In the genomic region with DNA sequence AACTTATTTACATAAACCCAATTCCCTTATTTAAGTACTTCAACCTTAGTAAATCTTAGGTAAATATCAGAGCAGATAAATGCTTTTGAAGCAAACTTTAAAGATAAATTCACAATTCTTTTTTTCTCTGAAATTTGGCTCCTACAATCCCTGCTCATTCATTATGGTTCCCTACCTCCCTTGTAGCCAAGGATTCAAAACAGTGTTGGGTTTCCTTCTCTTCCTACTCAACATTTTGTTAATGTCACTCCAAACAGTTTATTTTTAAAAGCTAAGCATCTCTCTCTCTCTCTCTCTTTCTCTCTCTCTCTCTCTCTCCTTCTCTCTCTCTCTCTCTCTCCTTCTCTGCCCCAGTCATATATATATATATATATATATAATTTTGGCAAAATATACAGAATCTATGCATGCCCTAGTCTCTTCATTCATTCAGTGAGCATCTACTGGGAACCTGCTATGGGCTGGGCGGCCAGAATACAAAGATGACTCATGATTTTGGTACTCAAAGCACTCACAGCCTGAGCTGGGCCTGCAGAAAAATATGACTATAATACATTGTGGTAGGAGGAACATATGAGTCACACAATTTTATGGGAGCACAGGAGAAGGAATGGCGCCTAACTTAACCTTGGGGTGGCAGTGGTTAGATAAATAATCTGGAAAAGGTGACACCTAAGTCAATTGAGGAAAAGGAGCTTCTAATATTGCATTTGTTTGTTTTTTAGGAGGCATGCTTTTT, we compare ENCODE assay signal across 9 cellular contexts.
DNase-seq lines count a peak whose midpoint lies in the region; ATAC-seq and TF ChIP-seq lines count a peak whose summit lies in the region.
"Had no signal": no experiment of that assay in that cellular context is flagged by ENCODE, and none has a peak within 500 bp of the region (broad histone marks: within the 10 kb centered on the region; RNA-seq: fewer than 3 reads in every experiment).

No MANE protein-coding gene starts in this region.

- H2BK5ac ChIP-seq in mesenchymal stem cell (ENCODE audit: low read depth, low read length, poor library complexity, severe bottlenecking): no peak overlapping the region

- ATAC-seq in HG03095 (IDR thresholded peaks at IDR 0.05; ENCODE audit: unreplicated experiment): no peak

- H2AFZ ChIP-seq in mesenchymal stem cell (ENCODE audit: low read depth, low read length): no peak overlapping the region

- H2BK12ac ChIP-seq in mesenchymal stem cell (ENCODE audit: low read length in 2 of 2): no peak overlapping the region

- no peaks in the 10 kb centered on the region for H3K79me1 ChIP-seq in mesenchymal stem cell (replicated peaks; ENCODE audit: low read length, poor library complexity, severe bottlenecking)

- H3K4me1 Mint-ChIP-seq in progenitor cell of endocrine pancreas (ENCODE audit: low read depth): no peaks in the 10 kb centered on the region

- TF ChIP-seq CTCF in brain microvascular endothelial cell (IDR thresholded peaks at IDR 0.05; ENCODE audit: low read depth, low read length, missing control alignments) (no peak), progenitor cell of endocrine pancreas (IDR thresholded peaks at IDR 0.05; ENCODE audit: unreplicated experiment) (no peak)

- H3K4me3 Mint-ChIP-seq in progenitor cell of endocrine pancreas (ENCODE audit: low read depth): no peak overlapping the region

- no peaks in the 10 kb centered on the region for H3K27me3 ChIP-seq in brain microvascular endothelial cell (replicated peaks)
- H3K27me3 ChIP-seq in mesenchymal stem cell (ENCODE audit: control insufficient read depth in 1 of 2, insufficient read depth in 1 of 2, low read length in 2 of 2): peaks cover 0 to 31% of the 10 kb centered on the region in 2 experiments

- H3K4ac ChIP-seq in mesenchymal stem cell (ENCODE audit: low read depth in 1 of 2, low read length in 2 of 2): no peak overlapping the region

- H2AK5ac ChIP-seq in mesenchymal stem cell (ENCODE audit: low read length, severe bottlenecking): no peak overlapping the region

- H3K27me3 Mint-ChIP-seq in progenitor cell of endocrine pancreas: no peaks in the 10 kb centered on the region

- H4K91ac ChIP-seq in mesenchymal stem cell (ENCODE audit: low read length): no peak overlapping the region

- no peaks in the 10 kb centered on the region for H3K36me3 ChIP-seq in brain microvascular endothelial cell (replicated peaks)
- H3K36me3 ChIP-seq in mesenchymal stem cell (ENCODE audit: control insufficient read depth in 1 of 2, insufficient read depth in 2 of 2, low read depth in 1 of 2, low read length in 2 of 2): no peaks in the 10 kb centered on the region
- H3K36me3 ChIP-seq: lower lobe of right lung had no signal

- H3K27ac ChIP-seq in brain microvascular endothelial cell (no peak overlapping the region), mesenchymal stem cell (ENCODE audit: low read length, poor library complexity, severe bottlenecking) (no peak overlapping the region)
- H3K27ac ChIP-seq: lower lobe of right lung had no signal

- H3K9me3 Mint-ChIP-seq in progenitor cell of endocrine pancreas (ENCODE audit: low read depth): peaks cover 41% of the 10 kb centered on the region

- no peak overlapping the region for H2BK15ac ChIP-seq in mesenchymal stem cell (ENCODE audit: low read depth, poor library complexity, severe bottlenecking)

- H3K4me1 ChIP-seq in mesenchymal stem cell (ENCODE audit: control insufficient read depth, insufficient read depth, low read depth, low read length): peaks cover 2% of the 10 kb centered on the region
- H3K4me1 ChIP-seq: lower lobe of right lung had no signal

- DNase-seq in AG20443 (ENCODE audit: low spot score) (peak; percentile 90), KBM-7 (peak; percentile 11), brain microvascular endothelial cell (peak; percentile 94), mesenchymal stem cell (peak; percentile 73), ecto neural progenitor cell (ENCODE audit: low spot score) (no peak), progenitor cell of endocrine pancreas (ENCODE audit: low spot score, unreplicated experiment) (no peak), NCI-H2081 treated with DMSO at 0.1 percent for 48 hours (lab: John Stamatoyannopoulos, UW) (no peak)
- DNase-seq: lower lobe of right lung had no signal

- H4K8ac ChIP-seq in mesenchymal stem cell (ENCODE audit: low read length): no peak overlapping the region

- H2BK120ac ChIP-seq in mesenchymal stem cell (ENCODE audit: low read depth, low read length): no peak overlapping the region

- H3K9ac ChIP-seq in mesenchymal stem cell (ENCODE audit: low read length): no peak overlapping the region

- no peaks in the 10 kb centered on the region for H3K36me3 Mint-ChIP-seq in progenitor cell of endocrine pancreas (ENCODE audit: insufficient read depth)

- no peaks in the 10 kb centered on the region for H3K9me3 ChIP-seq in mesenchymal stem cell (ENCODE audit: control insufficient read depth, low read length)
- H3K9me3 ChIP-seq: lower lobe of right lung had no signal

- 2% methylated on average over 2 of the region's 2 CpGs for WGBS in mesenchymal stem cell

- no peak overlapping the region for H3K14ac ChIP-seq in mesenchymal stem cell (ENCODE audit: low read length in 2 of 2)

- in situ Hi-C loops in KBM-7 (cut with MboI; ENCODE audit: low pct_unique_long_range_greater_than_20kb, low sequenced_read_pairs): no loop called here
- in situ Hi-C loops in brain microvascular endothelial cell (cut with HindIII; ENCODE audit: low pct_ligation_motif_present, low sequenced_read_pairs): no loop called here

- no peak overlapping the region for H3K27ac Mint-ChIP-seq in progenitor cell of endocrine pancreas

- H3K4me3 ChIP-seq in brain microvascular endothelial cell (ENCODE audit: low read depth, low read length) (no peak overlapping the region), mesenchymal stem cell (ENCODE audit: insufficient read depth in 1 of 2, low read depth in 1 of 2, low read length in 2 of 2) (no peak overlapping the region)
- H3K4me3 ChIP-seq: lower lobe of right lung had no signal

- no peak overlapping the region for H3K4me2 ChIP-seq in mesenchymal stem cell (ENCODE audit: low read length, poor library complexity, severe bottlenecking)

- H3K23ac ChIP-seq in mesenchymal stem cell (ENCODE audit: low read length in 2 of 2): no peak overlapping the region

- no peak overlapping the region for H3K18ac ChIP-seq in mesenchymal stem cell (ENCODE audit: low read depth in 1 of 2, low read length in 2 of 2)

Comparison
In these comparisons a context has a peak if more than half of its experiments do, and no peak if none do; other contexts are left out.
1. DNase-seq: peak in AG20443 (single experiment), KBM-7 (single experiment), brain microvascular endothelial cell (single experiment) and mesenchymal stem cell (single experiment); none in ecto neural progenitor cell (single experiment), progenitor cell of endocrine pancreas (single experiment) and NCI-H2081 treated with DMSO at 0.1 percent for 48 hours (single experiment).